22 cellular contexts compared by ENCODE assay signal in genomic region chr22:27270818-27271510, GRCh38.
DNase-seq lines count a peak whose midpoint lies in the region; ATAC-seq, FAIRE-seq and TF ChIP-seq lines count a peak whose summit lies in the region.
"Had no signal": no experiment of that assay in that cellular context is flagged by ENCODE, and none has a peak within 500 bp of the region (broad histone marks: within the 10 kb centered on the region; RNA-seq: fewer than 3 reads in every experiment).

No MANE protein-coding gene starts in this region.

- H3K4me3 ChIP-seq in K562 (no peak overlapping the region), gastrocnemius medialis (no peak overlapping the region)
- H3K4me3 ChIP-seq: breast epithelium, prostate gland, spleen, stomach had no signal

- no peaks in the 10 kb centered on the region for H3K36me3 ChIP-seq in K562 (ENCODE audit: control insufficient read depth, insufficient read depth, low read length)
- no peaks in the 10 kb centered on the region for H3K36me3 ChIP-seq in gastrocnemius medialis
- H3K36me3 ChIP-seq: breast epithelium, prostate gland, spleen, stomach had no signal

- WGBS in K562 (ENCODE audit: insufficient coverage, low coverage, missing lambda C conversion rate): 2% methylated on average over 15 of the region's 18 CpGs

- CTCF ChIA-PET in K562 (lab: Yijun Ruan, JAX; ENCODE audit: low intra/inter-chr PET ratio): no interaction called here

- TF ChIP-seq RAD21 in K562 (CRISPR knock-in tag; conservative IDR thresholded peaks at IDR 0.05 in 1 of 2, IDR thresholded peaks at IDR 0.05 in 1 of 2): no peak

- TF ChIP-seq EP300 in K562 (IDR thresholded peaks at IDR 0.05; ENCODE audit: low read length): no peak

- H3K4me2 ChIP-seq in K562 (ENCODE audit: insufficient read depth, low read length): no peak overlapping the region

- in situ Hi-C loops in K562 (cut with MboI): no loop called here
- in situ Hi-C loops in gastrocnemius medialis (cut with MboI; ENCODE audit: low sequenced_read_pairs in 4 of 4): no loop called here

- H3K79me2 ChIP-seq in K562 (ENCODE audit: control insufficient read depth, insufficient read depth, low read length): no peaks in the 10 kb centered on the region

- H3K27me3 ChIP-seq in K562 (ENCODE audit: control insufficient read depth in 2 of 2, insufficient read depth in 2 of 2, low read length in 2 of 2) (no peaks in the 10 kb centered on the region; a peak in 1 of 5 replicates), gastrocnemius medialis (peaks cover 5 to 20% (median 12%) of the 10 kb centered on the region in 3 donors)

- no TSS peak for BruUV-seq in K562 (replicated peaks; lab: Mats Ljungman, UMichigan)

- H4K20me1 ChIP-seq in K562 (replicated peaks; ENCODE audit: control insufficient read depth, insufficient read depth, low read length): no peaks in the 10 kb centered on the region

- POLR2A ChIA-PET in K562 (lab: Yijun Ruan, JAX): interaction anchor here (0.6 kb wide), 1 partner anchor 732 kb away, joined by 4 read pairs; no protein-coding TSS in a partner anchor

- no peaks in the 10 kb centered on the region for H3K9me1 ChIP-seq in K562 (ENCODE audit: control insufficient read depth, insufficient read depth, low read length)

- H3K9me3 ChIP-seq in K562 (replicated peaks; ENCODE audit: control insufficient read depth, insufficient read depth, low read depth, low read length) (no peaks in the 10 kb centered on the region), gastrocnemius medialis (no peaks in the 10 kb centered on the region)
- H3K9me3 ChIP-seq: breast epithelium, prostate gland, spleen, stomach had no signal

- H3K27ac ChIP-seq in K562 (ENCODE audit: extremely low read depth, low read depth, low read length): no peak overlapping the region
- H3K27ac ChIP-seq in gastrocnemius medialis: no peak overlapping the region
- H3K27ac ChIP-seq: breast epithelium, prostate gland, spleen, stomach had no signal

- no peak overlapping the region for H3K9ac ChIP-seq in K562 (ENCODE audit: insufficient read depth in 1 of 2, low read depth in 2 of 2, low read length in 2 of 2)

- no peak for FAIRE-seq in K562 (lab: Jason Lieb, UNC)
- FAIRE-seq: kidney had no signal

- intact Hi-C loops in K562 (cut with micrococcal nuclease) (no loop called here), left cardiac atrium (cut with DNase I) (no loop called here), posterior cingulate gyrus (cut with DNase I) (no loop called here), gastrocnemius medialis (cut with DNase I; ENCODE audit: low total_unique reads) (no loop called here)

- TF ChIP-seq POLR2A in K562 (conservative IDR thresholded peaks at IDR 0.05) (no peak), gastrocnemius medialis (IDR thresholded peaks at IDR 0.05) (no peak)

- peak; percentile 74 for DNase-seq in NCI-H2171 (lab: John Stamatoyannopoulos, UW)
- DNase-seq in K562 (ENCODE audit: extremely low read depth in 1 of 4, low spot score in 3 of 4): no peak
- peak; percentile 45 for DNase-seq in left cardiac atrium
- DNase-seq in posterior cingulate gyrus: peak in 9 of 10 donors; percentile 13 to 95 (median 75)
- DNase-seq in NOMO-1 treated with dmso at 0.1 percent for 144 hours (lab: John Stamatoyannopoulos, UW; ENCODE audit: unreplicated experiment): no peak
- no peak for DNase-seq in gastrocnemius medialis
- DNase-seq in islet precursor cell: no peak
- DNase-seq: activated CD4-positive, alpha-beta T cell treated with anti-CD3 and anti-CD28 coated beads, Interleukin-2, amount 50 U/mL, for 1 hour; activated CD8-positive, alpha-beta memory T cell treated with anti-CD3 and anti-CD28 coated beads, Interleukin-2, amount 50 U/mL, for 4 hours; activated naive CD8-positive, alpha-beta T cell treated with anti-CD3 and anti-CD28 coated beads, Interleukin-2, amount 10 ng/mL, durations not matched to agents 7 days and 5 days; foreskin fibroblast; HCEC 1CT; kidney; naive thymus-derived CD4-positive, alpha-beta T cell; NCI-H1092 treated with DMSO at 0.1 percent for 48 hours; NCI-H2081 treated with DMSO at 0.1 percent for 48 hours; spleen; stimulated activated CD4-positive, alpha-beta T cell treated with anti-CD3 and anti-CD28 coated beads, Interleukin-4, amount 100 ng/mL, for 24 hours; stomach had no signal

- no peak overlapping the region for H2AFZ ChIP-seq in K562 (ENCODE audit: low read depth, low read length)

- H3K4me1 ChIP-seq in K562 (replicated peaks in 1 of 2; ENCODE audit: control insufficient read depth in 2 of 2, insufficient read depth in 2 of 2, low read length in 2 of 2) (no peaks in the 10 kb centered on the region), gastrocnemius medialis (no peaks in the 10 kb centered on the region)
- H3K4me1 ChIP-seq: breast epithelium, prostate gland, spleen had no signal

- no peak for TF ChIP-seq CTCF in K562 (IDR thresholded peaks at IDR 0.05 in 2 of 3, conservative IDR thresholded peaks at IDR 0.05 in 1 of 3; ENCODE audit: insufficient read depth in 2 of 3, low read depth in 1 of 3, low read length in 3 of 3)
- TF ChIP-seq CTCF in gastrocnemius medialis (IDR thresholded peaks at IDR 0.05 in 4 of 5, conservative IDR thresholded peaks at IDR 0.05 in 1 of 5): no peak

- ATAC-seq in K562 (no peak), left cardiac atrium (peak in 1 of 2 donors; percentile 77), GM19351 (IDR thresholded peaks at IDR 0.05; ENCODE audit: unreplicated experiment) (no peak), gastrocnemius medialis (no peak)
- ATAC-seq: naive thymus-derived CD4-positive, alpha-beta T cell had no signal

TF ChIP-seq in K562, 482 proteins besides CTCF, POLR2A, EP300 and RAD21:
- TF ChIP-seq RBM25 (IDR thresholded peaks at IDR 0.05; ENCODE audit: low read depth, low read length, severe bottlenecking): peak; percentile 52
- TF ChIP-seq MIER1 (IDR thresholded peaks at IDR 0.05; ENCODE audit: low read depth): no peak

Comparison
In these comparisons a context has a peak if more than half of its experiments do, and no peak if none do; other contexts are left out.
1. DNase-seq: peak in NCI-H2171 (single experiment), left cardiac atrium (single experiment) and posterior cingulate gyrus (9 of 10); none in K562 (0 of 4), NOMO-1 treated with dmso at 0.1 percent for 144 hours (single experiment), gastrocnemius medialis (0 of 2) and islet precursor cell (single experiment).